Comparison of ENCODE assay signal across 8 cellular contexts in the genomic region with DNA sequence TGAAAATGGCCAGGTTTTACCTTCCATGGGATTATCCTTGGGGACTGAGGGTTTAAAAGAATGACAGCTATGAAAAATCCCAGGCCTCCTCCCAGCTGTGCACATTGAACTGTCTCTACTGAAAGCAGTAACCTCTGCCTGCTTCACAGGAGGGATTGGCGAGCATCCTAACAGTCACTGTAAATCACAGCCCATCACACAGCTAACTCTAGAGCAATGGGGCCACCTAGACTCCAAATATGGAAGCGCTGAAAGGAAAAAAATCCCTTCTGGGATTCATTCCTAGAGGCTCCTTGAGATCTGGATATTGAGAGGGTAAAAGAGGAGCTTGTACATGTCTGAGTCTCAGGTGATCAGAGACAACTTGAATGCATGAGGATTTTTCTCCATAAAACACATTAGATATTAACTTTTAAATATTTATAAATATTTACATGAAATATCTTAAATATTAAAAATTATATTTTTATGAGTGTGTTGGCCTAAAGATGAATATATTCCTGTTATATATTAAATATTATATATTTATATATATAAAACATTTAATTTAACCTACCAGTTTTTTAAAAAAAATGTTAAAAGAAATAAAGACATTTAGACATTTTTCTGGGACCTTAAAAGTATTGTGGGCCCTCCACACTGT.
DNase-seq lines count a peak whose midpoint lies in the region; ATAC-seq, FAIRE-seq and TF ChIP-seq lines count a peak whose summit lies in the region.

No MANE protein-coding gene starts in this region.

- H3K4me1 Mint-ChIP-seq in activated CD4-positive, alpha-beta memory T cell treated with anti-CD3 and anti-CD28 coated beads, Interleukin-2, amount 10 ng/mL, durations not matched to agents 7 days and 5 days: peaks cover 29% of the 10 kb centered on the region

- peak overlapping the region; percentile 47 for H3K27ac ChIP-seq in angular gyrus (ENCODE audit: low read depth, low read length)

- ATAC-seq in left lobe of liver: peak; percentile 48
- no peak for ATAC-seq in GM18517 (IDR thresholded peaks at IDR 0.05; ENCODE audit: unreplicated experiment)
- ATAC-seq in GM18909 (IDR thresholded peaks at IDR 0.05; ENCODE audit: poor library complexity, unreplicated experiment): no peak

- no peak for FAIRE-seq in GM12891 (lab: Jason Lieb, UNC)

- peak; percentile 43 for DNase-seq in EH (ENCODE audit: low read depth)
- peak; percentile 76 for DNase-seq in NCI-H146 (lab: John Stamatoyannopoulos, UW)
- DNase-seq in left lobe of liver (ENCODE audit: low spot score): no peak
- no peak for DNase-seq in activated CD4-positive, alpha-beta memory T cell treated with anti-CD3 and anti-CD28 coated beads, Interleukin-2, amount 10 ng/mL, durations not matched to agents 7 days and 5 days
- no peak for DNase-seq in GM12891 (ENCODE audit: insufficient read length, low spot score)

- CTCF ChIA-PET in activated CD4-positive, alpha-beta memory T cell treated with anti-CD3 and anti-CD28 coated beads, Interleukin-2, amount 10 ng/mL, durations not matched to agents 7 days and 5 days (lab: Charles Lee): interaction anchor here (1.4 kb wide), 1 partner anchor 457 kb away, joined by 4 read pairs; no protein-coding TSS in a partner anchor

- no peaks in the 10 kb centered on the region for H3K36me3 Mint-ChIP-seq in activated CD4-positive, alpha-beta memory T cell treated with anti-CD3 and anti-CD28 coated beads, Interleukin-2, amount 10 ng/mL, durations not matched to agents 7 days and 5 days (ENCODE audit: low read depth)

- TF ChIP-seq POLR2A in GM12891 (IDR thresholded peaks at IDR 0.05; ENCODE audit: low read depth, low read length): no peak

- no peaks in the 10 kb centered on the region for H3K9me3 Mint-ChIP-seq in activated CD4-positive, alpha-beta memory T cell treated with anti-CD3 and anti-CD28 coated beads, Interleukin-2, amount 10 ng/mL, durations not matched to agents 7 days and 5 days

- H3K27ac Mint-ChIP-seq in activated CD4-positive, alpha-beta memory T cell treated with anti-CD3 and anti-CD28 coated beads, Interleukin-2, amount 10 ng/mL, durations not matched to agents 7 days and 5 days: no peak overlapping the region

- POLR2A ChIA-PET in activated CD4-positive, alpha-beta memory T cell treated with anti-CD3 and anti-CD28 coated beads, Interleukin-2, amount 10 ng/mL, durations not matched to agents 7 days and 5 days (lab: Charles Lee): interaction anchor here (1.1 kb wide), 1 partner anchor 1019 kb away, joined by 6 read pairs; no protein-coding TSS in a partner anchor

- no peak overlapping the region for H3K4me3 Mint-ChIP-seq in activated CD4-positive, alpha-beta memory T cell treated with anti-CD3 and anti-CD28 coated beads, Interleukin-2, amount 10 ng/mL, durations not matched to agents 7 days and 5 days

- peaks cover 6% of the 10 kb centered on the region for H3K27me3 Mint-ChIP-seq in activated CD4-positive, alpha-beta memory T cell treated with anti-CD3 and anti-CD28 coated beads, Interleukin-2, amount 10 ng/mL, durations not matched to agents 7 days and 5 days

TF ChIP-seq in GM12891, 5 proteins besides CTCF, POLR2A, EP300 and RAD21:
- no peak for TF ChIP-seq SPI1 (IDR thresholded peaks at IDR 0.05; ENCODE audit: low read depth, low read length)
- TF ChIP-seq TAF1 (IDR thresholded peaks at IDR 0.05; ENCODE audit: low read depth, low read length): no peak
- TF ChIP-seq POLR2AphosphoS5 (IDR thresholded peaks at IDR 0.05; ENCODE audit: low read depth, low read length): no peak
- TF ChIP-seq POU2F2 (IDR thresholded peaks at IDR 0.05; ENCODE audit: low read depth, low read length): no peak
- no peak for TF ChIP-seq PAX5 (IDR thresholded peaks at IDR 0.05; ENCODE audit: insufficient read depth, low read length, severe bottlenecking)
TF ChIP-seq in GM12891: peak in this region for 0.

Comparison
In these comparisons a context has a peak if more than half of its experiments do, and no peak if none do; other contexts are left out.
1. DNase-seq: peak in EH (single experiment) and NCI-H146 (single experiment); none in left lobe of liver (single experiment), activated CD4-positive, alpha-beta memory T cell treated with anti-CD3 and anti-CD28 coated beads, Interleukin-2, amount 10 ng/mL, durations not matched to agents 7 days and 5 days (single experiment) and GM12891 (single experiment).